Comparison of ENCODE assay signal across 17 cellular contexts in genomic region chr17:44850025-44850424, GRCh38. TPM values are rescaled to one million over a fixed set of nuclear protein-coding genes. Genes with fewer than 3 reads are reported as not detected.
A peak's percentile ranks its signal among the peaks of the same experiment; 100 is the strongest.
DNase-seq lines count a peak whose midpoint lies in the region; TF ChIP-seq lines count a peak whose summit lies in the region.
"Had no signal": no experiment of that assay in that cellular context is flagged by ENCODE, and none has a peak within 500 bp of the region (broad histone marks: within the 10 kb centered on the region; RNA-seq: fewer than 3 reads in every experiment).

No MANE protein-coding gene starts in this region.

- no peak overlapping the region for H3K4me3 Mint-ChIP-seq in CD4-positive, alpha-beta memory T cell

- H3K27me3 Mint-ChIP-seq in CD4-positive, alpha-beta memory T cell, result no peaks in the 10 kb centered on the region

- H4K20me1 ChIP-seq in BLaER1, result no peaks in the 10 kb centered on the region

- CTCF ChIA-PET in CD4-positive, alpha-beta memory T cell (lab: Charles Lee; ENCODE audit: partially characterized antibody), result no interaction called here

- no peak for TF ChIP-seq POLR2A in stomach (IDR thresholded peaks at IDR 0.05)

- peaks cover 53% of the 10 kb centered on the region for H3K36me3 ChIP-seq in BLaER1
- H3K36me3 ChIP-seq in CD4-positive, alpha-beta memory T cell (ENCODE audit: insufficient read depth, low read length), result peaks cover 38% of the 10 kb centered on the region
- H3K36me3 ChIP-seq in SK-N-MC (ENCODE audit: insufficient read depth, low read length), result peaks cover 50% of the 10 kb centered on the region
- peaks cover 44 to 62% (median 58%) of the 10 kb centered on the region in 4 donors for H3K36me3 ChIP-seq in stomach

- H3K4me2 ChIP-seq in BLaER1, result peak overlapping the region; percentile 92
- H3K4me2 ChIP-seq: hepatocyte had no signal

- H3K36me3 Mint-ChIP-seq in CD4-positive, alpha-beta memory T cell, result peaks cover 34 to 56% of the 10 kb centered on the region in 2 donors

- WGBS in stomach, 5 donors, result 84 to 95% (median 90%) methylated on average over 7 of the region's 7 CpGs

- peaks cover 0 to 2% (median 0%) of the 10 kb centered on the region in 4 donors for H3K4me1 Mint-ChIP-seq in CD4-positive, alpha-beta memory T cell

- POLR2A ChIA-PET in CD4-positive, alpha-beta memory T cell (lab: Charles Lee; ENCODE audit: partially characterized antibody), result no interaction called here

- H3K9ac ChIP-seq in BLaER1, result peak overlapping the region; percentile 68
- no peak overlapping the region for H3K9ac ChIP-seq in SK-N-MC (ENCODE audit: insufficient read length)

- TF ChIP-seq CTCF in stomach (IDR thresholded peaks at IDR 0.05), result no peak

- no peaks in the 10 kb centered on the region for H3K27me3 ChIP-seq in BLaER1
- H3K27me3 ChIP-seq in CD4-positive, alpha-beta memory T cell (ENCODE audit: insufficient read depth, low read length), result no peaks in the 10 kb centered on the region
- H3K27me3 ChIP-seq in stomach, result no peaks in the 10 kb centered on the region
- H3K27me3 ChIP-seq: hepatocyte, sigmoid colon had no signal

- H3K9me3 ChIP-seq in BLaER1, result no peaks in the 10 kb centered on the region
- no peaks in the 10 kb centered on the region for H3K9me3 ChIP-seq in CD4-positive, alpha-beta memory T cell (ENCODE audit: control insufficient read depth in 1 of 2, low read length in 2 of 2)
- H3K9me3 ChIP-seq in SK-N-MC (ENCODE audit: low read depth, low read length), result no peaks in the 10 kb centered on the region
- H3K9me3 ChIP-seq in stomach, result no peaks in the 10 kb centered on the region
- H3K9me3 ChIP-seq: sigmoid colon had no signal

- no peak for TF ChIP-seq EP300 in stomach (IDR thresholded peaks at IDR 0.05)

- H3K27ac ChIP-seq in BLaER1, result peak overlapping the region; percentile 86
- no peak overlapping the region for H3K27ac ChIP-seq in CD4-positive, alpha-beta memory T cell (ENCODE audit: low read depth, low read length)
- H3K27ac ChIP-seq in SK-N-MC, result 0 out of 2 replicates have a peak overlapping the region, but pooled peaks have one; percentile 50
- H3K27ac ChIP-seq in stomach, result peak overlapping the region in 1 of 5 donors; percentile 26
- H3K27ac ChIP-seq: hepatocyte had no signal

- no peaks in the 10 kb centered on the region for H3K9me3 Mint-ChIP-seq in CD4-positive, alpha-beta memory T cell

- peak overlapping the region in 4 of 7 donors; percentile 32 to 69 (median 46) for H3K27ac Mint-ChIP-seq in CD4-positive, alpha-beta memory T cell

- H3K4me1 ChIP-seq in BLaER1 (peaks cover 99% of the 10 kb centered on the region), stomach (no peaks in the 10 kb centered on the region)
- no peaks in the 10 kb centered on the region for H3K4me1 ChIP-seq in CD4-positive, alpha-beta memory T cell (ENCODE audit: insufficient read depth, low read length)
- H3K4me1 ChIP-seq: sigmoid colon had no signal

- intact Hi-C loops in CD4-positive, alpha-beta memory T cell (cut with micrococcal nuclease), result no loop called here
- intact Hi-C loops in posterior vena cava (cut with DNase I) (no loop called here), stomach (cut with DNase I; ENCODE audit: low total_unique reads) (no loop called here)

- DNase-seq in CD4-positive, alpha-beta memory T cell, result no peak
- DNase-seq in SK-N-MC (ENCODE audit: low read depth, low spot score) (no peak), posterior vena cava (ENCODE audit: low spot score) (peak; percentile 40), stomach (no peak), cerebellum (ENCODE audit: low spot score) (no peak), NCI-H187 (lab: John Stamatoyannopoulos, UW) (no peak)
- DNase-seq: activated gamma-delta T cell treated with Interleukin-2 at 50 U/mL for 16 hours, amygdala, midbrain, NCI-H2029 treated with DMSO at 0.1 percent for 48 hours, NCI-H524 treated with DMSO at 0.1 percent for 48 hours, SIG-M5, sigmoid colon had no signal

- peak overlapping the region; percentile 52 for H3K4me3 ChIP-seq in BLaER1
- no peak overlapping the region for H3K4me3 ChIP-seq in CD4-positive, alpha-beta memory T cell (ENCODE audit: low read length in 2 of 2)
- no peak overlapping the region for H3K4me3 ChIP-seq in SK-N-MC
- H3K4me3 ChIP-seq in stomach, result no peak overlapping the region
- H3K4me3 ChIP-seq: hepatocyte, sigmoid colon had no signal

RNA-seq across cellular contexts. Expression of gene HIGD1B, which starts 2.3 kb away (rescaled TPM):
- total RNA-seq in CD4-positive, alpha-beta memory T cell, result not detected
- not detected for polyA plus RNA-seq in CD4-positive, alpha-beta memory T cell
- total RNA-seq in posterior vena cava (1 to 10 TPM; 1.8 to 1.9 TPM), stomach (under 1 TPM in 1 of 5 donors, not detected in 4; 0.92 TPM), cerebellum (1.5 TPM)
- 1 to 10 TPM; 2.1 to 5.4 (median 2.4) TPM for polyA plus RNA-seq in stomach
- total RNA-seq: hepatocyte; T-helper 2 cell treated with Interferon-gamma antibody and Interleukin-4, amounts not matched to agents 100 ng/mL and 5 ng/mL, for 36 hours had no signal
- polyA plus RNA-seq: hepatocyte, keratinocyte had no signal

RNA-seq across cellular contexts. Expression of gene GJC1, which starts 19.9 kb away (rescaled TPM):
- total RNA-seq in CD4-positive, alpha-beta memory T cell, result not detected
- not detected for polyA plus RNA-seq in CD4-positive, alpha-beta memory T cell
- 10 to 100 TPM; 30.4 to 80.8 TPM for total RNA-seq in posterior vena cava
- total RNA-seq in stomach, result 10 to 100 TPM in 4 of 5 donors, 1 to 10 TPM in 1; 9.7 to 53.1 (median 35.6) TPM
- polyA plus RNA-seq in stomach, result 1 to 10 TPM in 1 of 3 donors, under 1 TPM in 2; 0.31 to 3.5 (median 0.62) TPM
- total RNA-seq in cerebellum, result 32.5 TPM

RNA-seq across cellular contexts. Expression of gene EFTUD2, which starts 49.2 kb away (rescaled TPM):
- 100 to 1,000 TPM in 1 of 2 experiments, 10 to 100 TPM in 1; 98.9 to 101 TPM for total RNA-seq in CD4-positive, alpha-beta memory T cell
- polyA plus RNA-seq in CD4-positive, alpha-beta memory T cell, result 10 to 100 TPM; 82.2 to 82.3 TPM
- total RNA-seq in posterior vena cava, result 10 to 100 TPM; 65.2 to 71.9 TPM
- 100 to 1,000 TPM in 3 of 5 donors, 10 to 100 TPM in 2; 70.1 to 176 (median 111) TPM for total RNA-seq in stomach
- polyA plus RNA-seq in stomach, result 10 to 100 TPM; 15.9 to 28.6 (median 21.2) TPM
- total RNA-seq in cerebellum, result 86.7 TPM

Comparison
In these comparisons a context has a peak if more than half of its experiments do, and no peak if none do; other contexts are left out.
1. RNA of gene GJC1, which starts 19.9 kb away (total RNA-seq): 30.4 to 80.8 TPM in posterior vena cava, 9.7 to 53.1 TPM in stomach and 32.5 TPM in cerebellum (single experiment); not detected in CD4-positive, alpha-beta memory T cell; every median in the first group is over 10 times any median in the second.